In genomic region chr22:37318255-37319109, GRCh38 we compare ENCODE assay signal across 21 cellular contexts. TPM values are rescaled to one million over a fixed set of nuclear protein-coding genes. Genes with fewer than 3 reads are reported as not detected.
A peak's percentile ranks its signal among the peaks of the same experiment; 100 is the strongest.
DNase-seq lines count a peak whose midpoint lies in the region; ATAC-seq and TF ChIP-seq lines count a peak whose summit lies in the region.
"Had no signal": no experiment of that assay in that cellular context is flagged by ENCODE, and none has a peak within 500 bp of the region (broad histone marks: within the 10 kb centered on the region; RNA-seq: fewer than 3 reads in every experiment).

No MANE protein-coding gene starts in this region.

- 91% methylated on average over 17 of the region's 18 CpGs for WGBS in SK-N-SH (ENCODE audit: low lambda C conversion rate)
- WGBS in sigmoid colon, 2 donors = 75 to 77% methylated on average over 18 of the region's 18 CpGs

- H4K20me1 ChIP-seq in SK-N-SH (ENCODE audit: insufficient read depth) = no peaks in the 10 kb centered on the region

- no peaks in the 10 kb centered on the region for H3K27me3 ChIP-seq in SK-N-SH (ENCODE audit: insufficient read depth)
- no peaks in the 10 kb centered on the region for H3K27me3 ChIP-seq in foreskin keratinocyte
- no peaks in the 10 kb centered on the region for H3K27me3 ChIP-seq in skeletal muscle satellite cell (ENCODE audit: control insufficient read depth, insufficient read depth, low read length)
- H3K27me3 ChIP-seq in sigmoid colon = peaks cover 0 to 10% (median 10%) of the 10 kb centered on the region in 3 donors
- H3K27me3 ChIP-seq: body of pancreas had no signal

- POLR2A ChIA-PET in SK-N-SH (lab: Yijun Ruan, JAX) = no interaction called here

- no peak overlapping the region for H3K4me2 ChIP-seq in SK-N-SH
- no peak overlapping the region for H3K4me2 ChIP-seq in skeletal muscle satellite cell (ENCODE audit: low read length)

- H2AFZ ChIP-seq in SK-N-SH (ENCODE audit: low read depth) = no peak overlapping the region

- no peaks in the 10 kb centered on the region for H3K79me2 ChIP-seq in SK-N-SH (ENCODE audit: insufficient read depth)

- no peaks in the 10 kb centered on the region for H3K36me3 ChIP-seq in SK-N-SH (replicated peaks in 1 of 2; ENCODE audit: control insufficient read depth in 1 of 2, insufficient read depth in 2 of 2, low read length in 1 of 2)
- no peaks in the 10 kb centered on the region for H3K36me3 ChIP-seq in skeletal muscle satellite cell (ENCODE audit: insufficient read depth, low read length)
- H3K36me3 ChIP-seq in sigmoid colon = no peaks in the 10 kb centered on the region

- H3F3A ChIP-seq in SK-N-SH (replicated peaks; ENCODE audit: insufficient read depth) = no peaks in the 10 kb centered on the region

- intact Hi-C loops in Right ventricle myocardium inferior (cut with DNase I) (loop anchor here (5.0 to 10.0 kb wide), 2 partner anchors 109 to 246 kb away; partner anchors contain the start of genes CDC42EP1 and ELFN2), Right ventricle myocardium superior (cut with DNase I) (loop anchor here (10.0 kb wide), 2 partner anchors 106 to 246 kb away; partner anchors contain the start of genes CDC42EP1 and ELFN2), sigmoid colon (cut with DNase I) (loop anchor here (10.0 kb wide), 1 partner anchor 276 kb away; no protein-coding TSS in a partner anchor)

- H3K9ac ChIP-seq in SK-N-SH (no peak overlapping the region), skeletal muscle satellite cell (ENCODE audit: low read depth, low read length) (peak overlapping the region; percentile 6)

- no peaks in the 10 kb centered on the region for H3K4me1 ChIP-seq in SK-N-SH (ENCODE audit: control insufficient read depth in 1 of 2, insufficient read depth in 2 of 2, low read depth in 1 of 2, low read length in 1 of 2)
- H3K4me1 ChIP-seq in foreskin keratinocyte = peaks cover 13% of the 10 kb centered on the region
- peaks cover 33% of the 10 kb centered on the region for H3K4me1 ChIP-seq in skeletal muscle satellite cell (ENCODE audit: control insufficient read depth, insufficient read depth, low read length)
- no peaks in the 10 kb centered on the region for H3K4me1 ChIP-seq in sigmoid colon

- no peak for TF ChIP-seq POLR2A in sigmoid colon (IDR thresholded peaks at IDR 0.05)

- no peaks in the 10 kb centered on the region for H3K9me2 ChIP-seq in SK-N-SH

- peak; percentile 44 for TF ChIP-seq RAD21 in SK-N-SH (IDR thresholded peaks at IDR 0.05; ENCODE audit: low read length)

- H3K4me3 ChIP-seq in SK-N-SH (ENCODE audit: low read depth in 2 of 2, low read length in 1 of 2) = no peak overlapping the region
- H3K4me3 ChIP-seq in skeletal muscle satellite cell (ENCODE audit: low read length) = no peak overlapping the region
- H3K4me3 ChIP-seq in sigmoid colon = no peak overlapping the region
- H3K4me3 ChIP-seq: body of pancreas had no signal

- DNase-seq in Right ventricle myocardium inferior (ENCODE audit: missing footprints) = peak; percentile 30
- DNase-seq in Right ventricle myocardium superior = no peak
- no peak for DNase-seq in SK-N-SH
- DNase-seq in foreskin keratinocyte = no peak
- no peak for DNase-seq in NCI-H187 treated with DMSO at 0.1 percent for 48 hours (lab: John Stamatoyannopoulos, UW)
- no peak for DNase-seq in sigmoid colon
- DNase-seq: activated CD4-positive, CD25-positive, alpha-beta regulatory T cell; activated CD8-positive, alpha-beta T cell treated with anti-CD3 and anti-CD28 coated beads, Interleukin-2, amount 10 ng/mL, durations not matched to agents 7 days and 5 days; activated naive CD8-positive, alpha-beta T cell treated with anti-CD3 and anti-CD28 coated beads for 36 hours; activated T-cell treated with anti-CD3 and anti-CD28 coated beads, Interleukin-2, amount 50 U/mL, for 48 hours; body of pancreas; CD4-positive, CD25-positive, alpha-beta regulatory T cell; cortex of kidney; DMS53; kidney glomerular epithelial cell; natural killer cell; NCI-H1105; SHP77 treated with DMSO at 0.1 percent for 48 hours had no signal

- ATAC-seq in Right ventricle myocardium inferior (peak; percentile 10), Right ventricle myocardium superior (ENCODE audit: poor library complexity) (no peak), foreskin keratinocyte (no peak), HG02870 (IDR thresholded peaks at IDR 0.05; ENCODE audit: unreplicated experiment) (no peak)
- ATAC-seq: activated CD8-positive, alpha-beta T cell treated with anti-CD3 and anti-CD28 coated beads, Interleukin-2, amount 10 ng/mL, durations not matched to agents 7 days and 5 days; body of pancreas; natural killer cell had no signal

- CTCF ChIA-PET in SK-N-SH (lab: Yijun Ruan, JAX) = interaction anchor here (0.7 to 17.3 kb wide), 22 partner anchors 9 to 274 kb away, joined by 3 to 287 read pairs (median 8); partner anchors contain the start of gene ELFN2

- H3K27ac ChIP-seq in SK-N-SH (ENCODE audit: low read depth in 2 of 2, low read length in 1 of 2) (no peak overlapping the region), foreskin keratinocyte (no peak overlapping the region), sigmoid colon (no peak overlapping the region)
- H3K27ac ChIP-seq: body of pancreas had no signal

- TF ChIP-seq CTCF in SK-N-SH (IDR thresholded peaks at IDR 0.05) = peak; percentile 23
- TF ChIP-seq CTCF in foreskin keratinocyte (conservative IDR thresholded peaks at IDR 0.05) = peak; percentile 40
- TF ChIP-seq CTCF in sigmoid colon (IDR thresholded peaks at IDR 0.05) = no peak

- TF ChIP-seq EP300 in SK-N-SH (IDR thresholded peaks at IDR 0.05; ENCODE audit: borderline replicate concordance in 1 of 2, low read depth in 1 of 2, low read length in 1 of 2) (no peak), sigmoid colon (IDR thresholded peaks at IDR 0.05) (no peak)

- H3K9me3 ChIP-seq in SK-N-SH (no peaks in the 10 kb centered on the region), skeletal muscle satellite cell (replicated peaks; ENCODE audit: low read length) (no peaks in the 10 kb centered on the region), sigmoid colon (no peaks in the 10 kb centered on the region)
- H3K9me3 ChIP-seq: body of pancreas had no signal

TF ChIP-seq in SK-N-SH, 30 proteins besides CTCF, POLR2A, EP300 and RAD21:
- TF ChIP-seq JUND (IDR thresholded peaks at IDR 0.05) (no peak), SMC3 (IDR thresholded peaks at IDR 0.05; ENCODE audit: low read depth, low read length) (peak; percentile 20; the same call in 1 of the 2 replicates), MAX (IDR thresholded peaks at IDR 0.05; ENCODE audit: low read depth) (no peak), TCF12 (IDR thresholded peaks at IDR 0.05) (no peak), NFIC (IDR thresholded peaks at IDR 0.05; ENCODE audit: borderline replicate concordance) (no peak), NRF1 (IDR thresholded peaks at IDR 0.05; ENCODE audit: low read depth, low read length) (no peak), USF1 (IDR thresholded peaks at IDR 0.05; ENCODE audit: borderline replicate concordance, low read depth) (no peak), RCOR1 (IDR thresholded peaks at IDR 0.05; ENCODE audit: low read length) (no peak), MXI1 (IDR thresholded peaks at IDR 0.05; ENCODE audit: low read depth, low read length) (no peak)

RNA-seq across cellular contexts. Expression of gene CYTH4, which starts 36.2 kb away (rescaled TPM):
- total RNA-seq in Right ventricle myocardium inferior (7.5 TPM), Right ventricle myocardium superior (7.0 TPM), foreskin keratinocyte (0.04 and 0.17 TPM in 2 replicates), sigmoid colon (10 to 100 TPM in 1 of 4 donors, 1 to 10 TPM in 3; 6.1 to 22.0 (median 8.0) TPM)
- polyA plus RNA-seq in SK-N-SH (2012; rRNA removed) (0.03 and 0.07 TPM in 2 replicates), foreskin keratinocyte (0.03 TPM in 1 of 2 replicates, not detected in the other), sigmoid colon (10 to 100 TPM in 1 of 3 donors, 1 to 10 TPM in 2; 4.2 to 18.8 (median 5.1) TPM)
- polyA plus RNA-seq in SK-N-SH (2012; cell fraction: cytosol; rRNA removed) = 0.01 and 0.04 TPM in 2 replicates
- 0.08 and 0.13 TPM in 2 replicates for polyA plus RNA-seq in SK-N-SH (2012; cell fraction: nucleus; rRNA removed)
- total RNA-seq in skeletal muscle satellite cell (2012; rRNA removed) = 0.76 and 1.1 TPM in 2 replicates
- total RNA-seq: A673 had no signal

Comparison
In these comparisons a context has a peak if more than half of its experiments do, and no peak if none do; other contexts are left out.
1. CTCF ChIP-seq: peak in SK-N-SH (single experiment) and foreskin keratinocyte (single experiment); none in sigmoid colon (0 of 4).